In the genomic region with DNA sequence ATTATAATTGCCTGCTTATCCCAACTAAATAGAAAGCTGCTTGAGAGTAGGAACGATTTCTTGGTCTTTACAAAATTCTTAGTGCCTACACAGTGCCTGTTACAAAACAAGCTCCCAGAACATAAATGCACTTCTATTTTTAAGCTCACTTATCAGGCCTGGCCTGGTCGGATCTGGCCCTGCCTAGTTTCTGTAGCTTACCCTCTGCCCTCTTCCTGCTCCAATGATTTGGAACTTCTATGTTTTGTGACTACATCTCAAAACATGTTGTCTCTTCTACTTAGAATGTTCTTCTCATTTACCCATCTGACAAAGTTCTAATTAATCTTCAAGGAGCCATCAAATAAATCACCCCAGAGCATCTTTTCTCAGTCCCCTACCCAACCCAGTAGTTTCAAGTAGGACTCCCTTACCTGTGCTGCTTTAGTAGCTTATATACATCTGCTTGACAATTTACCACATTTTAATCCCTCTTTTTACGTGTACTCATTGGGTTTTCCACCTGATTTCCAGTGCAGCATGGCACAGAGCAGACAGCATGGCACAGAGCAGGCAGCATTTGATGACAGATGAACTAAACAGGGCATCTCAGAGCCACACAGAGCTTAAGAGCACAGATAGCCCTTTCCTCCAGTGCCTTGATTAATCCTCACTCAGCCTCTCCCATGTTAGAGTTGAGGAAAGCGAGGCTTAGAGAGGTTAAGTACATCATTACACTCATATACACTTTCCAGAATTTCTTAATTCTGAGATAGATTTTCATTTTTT, we compare ENCODE assay signal across 18 cellular contexts.
"Had no signal": no experiment of that assay in that cellular context is flagged by ENCODE, and none has a peak within 500 bp of the region (broad histone marks: within the 10 kb centered on the region; RNA-seq: fewer than 3 reads in every experiment).

No MANE protein-coding gene starts in this region.

- H3K27ac ChIP-seq: ascending aorta, breast epithelium, dorsolateral prefrontal cortex, gastrocnemius medialis, hepatocyte, psoas muscle, sigmoid colon, thoracic aorta, uterus had no signal

- H3K36me3 ChIP-seq: ascending aorta, breast epithelium, gastrocnemius medialis, sigmoid colon, thoracic aorta, uterus had no signal

- H3K27me3 Mint-ChIP-seq: activated naive CD4-positive, alpha-beta T cell treated with anti-CD3 and anti-CD28 coated beads, Interleukin-2, amount 10 ng/mL, durations not matched to agents 7 days and 5 days had no signal

- H3K4me3 ChIP-seq: ascending aorta, breast epithelium, dorsolateral prefrontal cortex, gastrocnemius medialis, hepatocyte, lung, psoas muscle, sigmoid colon, thoracic aorta, uterus had no signal

- H3K27ac Mint-ChIP-seq: activated naive CD4-positive, alpha-beta T cell treated with anti-CD3 and anti-CD28 coated beads, Interleukin-2, amount 10 ng/mL, durations not matched to agents 7 days and 5 days; endodermal cell; stimulated activated effector memory CD8-positive, alpha-beta T cell treated with anti-CD3 and anti-CD28 coated beads, Interleukin-12 subunit alpha, Interleukin-12 subunit beta, amount 100 ng/mL, for 72 hours had no signal

- H3K4me3 Mint-ChIP-seq: activated naive CD4-positive, alpha-beta T cell treated with anti-CD3 and anti-CD28 coated beads, Interleukin-2, amount 10 ng/mL, durations not matched to agents 7 days and 5 days; endodermal cell; neural crest cell; stimulated activated effector memory CD8-positive, alpha-beta T cell treated with anti-CD3 and anti-CD28 coated beads, Interleukin-12 subunit alpha, Interleukin-12 subunit beta, amount 100 ng/mL, for 72 hours had no signal

- H3K27me3 ChIP-seq: ascending aorta, breast epithelium, dorsolateral prefrontal cortex, gastrocnemius medialis, hepatocyte, sigmoid colon, uterus had no signal

- H3K9me3 ChIP-seq: ascending aorta, breast epithelium, gastrocnemius medialis, psoas muscle, sigmoid colon, thoracic aorta, uterus had no signal

- DNase-seq: activated naive CD4-positive, alpha-beta T cell treated with anti-CD3 and anti-CD28 coated beads, Interleukin-2, amount 10 ng/mL, durations not matched to agents 7 days and 5 days; activated T-cell treated with anti-CD3 and anti-CD28 coated beads for 4 hours; dorsolateral prefrontal cortex; endodermal cell; gastrocnemius medialis; midbrain; psoas muscle; sigmoid colon; stimulated activated CD4-positive, alpha-beta T cell treated with anti-CD3 and anti-CD28 coated beads, Interleukin-2, amount 100 ng/mL, for 24 hours; uterus had no signal

- H3K79me2 ChIP-seq: hepatocyte had no signal

- H3K4me1 ChIP-seq: psoas muscle had no signal

- H3K4me2 ChIP-seq: hepatocyte had no signal

- H3K9me3 Mint-ChIP-seq: activated naive CD4-positive, alpha-beta T cell treated with anti-CD3 and anti-CD28 coated beads, Interleukin-2, amount 10 ng/mL, durations not matched to agents 7 days and 5 days; endodermal cell; neural crest cell; stimulated activated effector memory CD8-positive, alpha-beta T cell treated with anti-CD3 and anti-CD28 coated beads, Interleukin-12 subunit alpha, Interleukin-12 subunit beta, amount 100 ng/mL, for 72 hours had no signal

- ATAC-seq: activated CD4-positive, CD25-positive, alpha-beta regulatory T cell treated with anti-CD3 and anti-CD28 coated beads, Interleukin-2, amount 50 U/mL, for 24 hours; gastrocnemius medialis; psoas muscle; stimulated activated effector memory CD8-positive, alpha-beta T cell treated with anti-CD3 and anti-CD28 coated beads, Interleukin-12 subunit alpha, Interleukin-12 subunit beta, amount 100 ng/mL, for 72 hours had no signal
